8 cellular contexts compared by ENCODE assay signal in genomic region chr7:128408709-128409434, GRCh38. TPM values are rescaled to one million over a fixed set of nuclear protein-coding genes. Genes with fewer than 3 reads are reported as not detected.
DNase-seq lines count a peak whose midpoint lies in the region; ATAC-seq and TF ChIP-seq lines count a peak whose summit lies in the region.

No MANE protein-coding gene starts in this region.

- WGBS in lung, 2 donors = 39 to 46% methylated on average over 14 of the region's 14 CpGs
- 39% methylated on average over 14 of the region's 14 CpGs for WGBS in urinary bladder

- peak overlapping the region; percentile 93 for H3K4me2 ChIP-seq in BLaER1

- DNase-seq in HL-60 (ENCODE audit: low read depth in 1 of 2, low spot score in 1 of 2) (peak in 1 of 2 experiments; percentile 75), astrocyte of the spinal cord (ENCODE audit: low read depth, low spot score) (no peak), lung (ENCODE audit: low spot score) (peak; percentile 46)

- H4K20me1 ChIP-seq in BLaER1 = peaks cover 15% of the 10 kb centered on the region

- peak overlapping the region; percentile 75 for H3K9ac ChIP-seq in BLaER1

- in situ Hi-C loops in astrocyte of the spinal cord (cut with HindIII; ENCODE audit: low sequenced_read_pairs) = no loop called here

- ATAC-seq in lung (ENCODE audit: insufficient read depth, low FRiP score) = no peak
- no peak for ATAC-seq in HG02852 (IDR thresholded peaks at IDR 0.05; ENCODE audit: unreplicated experiment)
- ATAC-seq in GM18867 (IDR thresholded peaks at IDR 0.05; ENCODE audit: unreplicated experiment) = no peak
- ATAC-seq in HG03460 (IDR thresholded peaks at IDR 0.05; ENCODE audit: unreplicated experiment) = no peak

- H3K27me3 ChIP-seq in BLaER1 (no peaks in the 10 kb centered on the region), HL-60 (ENCODE audit: insufficient read depth, poor library complexity, severe bottlenecking) (no peaks in the 10 kb centered on the region), lung (ENCODE audit: control insufficient read depth, insufficient read depth) (no peaks in the 10 kb centered on the region)

- H3K9me3 ChIP-seq in BLaER1 = no peaks in the 10 kb centered on the region
- H3K9me3 ChIP-seq in lung (ENCODE audit: control insufficient read depth in 2 of 2, insufficient read depth in 1 of 2, low read length in 1 of 2) = no peaks in the 10 kb centered on the region

- H3K36me3 ChIP-seq in BLaER1 (peaks cover under 1% of the 10 kb centered on the region; the same call in 1 of the 2 replicates), lung (ENCODE audit: control insufficient read depth in 2 of 2, insufficient read depth in 2 of 2, low read length in 2 of 2) (no peaks in the 10 kb centered on the region), urinary bladder (ENCODE audit: insufficient read depth) (no peaks in the 10 kb centered on the region)

- peak overlapping the region; percentile 71 for H3K27ac ChIP-seq in BLaER1
- H3K27ac ChIP-seq in HL-60 (replicated peaks) = peak overlapping the region; percentile 77
- peak overlapping the region; percentile 80 to 89 for H3K27ac ChIP-seq in lung (ENCODE audit: low read depth in 1 of 2, low read length in 1 of 2)
- H3K27ac ChIP-seq in urinary bladder (ENCODE audit: low read depth) = peak overlapping the region; percentile 75

- TF ChIP-seq CTCF in HL-60 (IDR thresholded peaks at IDR 0.05; ENCODE audit: insufficient read depth, low read length) = no peak
- no peak for TF ChIP-seq CTCF in astrocyte of the spinal cord (IDR thresholded peaks at IDR 0.05; ENCODE audit: low read depth, low read length)
- TF ChIP-seq CTCF in lung (IDR thresholded peaks at IDR 0.05; ENCODE audit: control extremely low read depth, extremely low read depth) = no peak

- H3K4me3 ChIP-seq in BLaER1 = peak overlapping the region; percentile 71
- peak overlapping the region; percentile 75 for H3K4me3 ChIP-seq in HL-60 (replicated peaks; ENCODE audit: insufficient read depth, low read length)
- H3K4me3 ChIP-seq in astrocyte of the spinal cord (ENCODE audit: low read depth, low read length) = peak overlapping the region; percentile 63
- H3K4me3 ChIP-seq in lung = peak overlapping the region; percentile 72
- H3K4me3 ChIP-seq in urinary bladder (ENCODE audit: low read depth, low read length) = peak overlapping the region; percentile 75

- H3K4me1 ChIP-seq in BLaER1 (peaks cover 51% of the 10 kb centered on the region), lung (ENCODE audit: control insufficient read depth in 2 of 2, insufficient read depth in 2 of 2, low read length in 2 of 2) (peaks cover 0 to 22% of the 10 kb centered on the region in 2 donors), urinary bladder (ENCODE audit: insufficient read depth) (no peaks in the 10 kb centered on the region)

RNA-seq across cellular contexts. Expression of gene IMPDH1, which starts 0.9 kb away (rescaled TPM):
- 10 to 100 TPM; 25.9 to 86.6 TPM for total RNA-seq in lung
- 100 to 1,000 TPM in 1 of 2 donors, 10 to 100 TPM in 1; 37.1 to 136 TPM for polyA plus RNA-seq in lung
- 24.7 TPM for total RNA-seq in urinary bladder
- 58.6 TPM for polyA plus RNA-seq in urinary bladder

RNA-seq across cellular contexts. Expression of gene HILPDA, which starts 46.8 kb away (rescaled TPM):
- total RNA-seq in lung (10 to 100 TPM; 12.5 to 61.9 TPM), urinary bladder (31.8 TPM)
- polyA plus RNA-seq in lung (10 to 100 TPM in 1 of 2 donors, 1 to 10 TPM in 1; 6.6 to 13.9 TPM), urinary bladder (12.4 TPM)

RNA-seq across cellular contexts. Expression of gene PRRT4, which starts 47.4 kb away (rescaled TPM):
- total RNA-seq in lung = 1 to 10 TPM in 1 of 2 donors, under 1 TPM in 1; 0.82 to 1.3 TPM
- under 1 TPM; 0.12 to 0.35 TPM for polyA plus RNA-seq in lung
- 1.4 TPM for total RNA-seq in urinary bladder
- polyA plus RNA-seq in urinary bladder = 1.3 TPM
